ENCODE assay signal across 17 cellular contexts in genomic region chr16:11986521-11987057, GRCh38. TPM values are rescaled to one million over a fixed set of nuclear protein-coding genes. Genes with fewer than 3 reads are reported as not detected.
"Had no signal": no experiment of that assay in that cellular context is flagged by ENCODE, and none has a peak within 500 bp of the region (broad histone marks: within the 10 kb centered on the region; RNA-seq: fewer than 3 reads in every experiment).

No MANE protein-coding gene starts in this region.

- H3K27ac ChIP-seq: epithelial cell of prostate, left lung, suprapubic skin had no signal

- H3K27ac Mint-ChIP-seq: activated naive CD8-positive, alpha-beta T cell; T-helper 2 cell treated with Interferon-gamma antibody and Interleukin-4, amounts not matched to agents 5 μg/mL and 100 μg/mL, for 36 hours had no signal

- DNase-seq: activated CD4-positive, alpha-beta T cell treated with anti-CD3 and anti-CD28 coated beads, Interleukin-2, amount 50 U/mL, for 1 hour; activated CD8-positive, alpha-beta memory T cell treated with anti-CD3 and anti-CD28 coated beads for 24 hours; activated gamma-delta T cell treated with Interleukin-2 at 50 U/mL for 16 hours; amygdala; cerebellar nuclear complex; left lung; mammary epithelial cell; naive thymus-derived CD4-positive, alpha-beta T cell; posterior cingulate gyrus; small intestine; stimulated activated naive CD8-positive, alpha-beta T cell treated with anti-CD3 and anti-CD28 coated beads, Interleukin-15, Interleukin-2, amounts not matched to agents 100 U/mL and 50 U/mL, for 24 hours had no signal

- ATAC-seq: activated CD4-positive, CD25-positive, alpha-beta regulatory T cell treated with anti-CD3 and anti-CD28 coated beads, Interleukin-2, amount 50 U/mL, for 24 hours; left lung; naive thymus-derived CD4-positive, alpha-beta T cell; stimulated activated naive CD8-positive, alpha-beta T cell treated with anti-CD3 and anti-CD28 coated beads, Interleukin-15, Interleukin-2, amounts not matched to agents 100 U/mL and 50 U/mL, for 24 hours had no signal

- H3K27me3 Mint-ChIP-seq: activated naive CD8-positive, alpha-beta T cell; naive thymus-derived CD4-positive, alpha-beta T cell had no signal

- H3K9me3 Mint-ChIP-seq: naive thymus-derived CD4-positive, alpha-beta T cell; T-helper 2 cell treated with Interferon-gamma antibody and Interleukin-4, amounts not matched to agents 5 μg/mL and 100 μg/mL, for 36 hours had no signal

- H3K36me3 ChIP-seq: left lung, suprapubic skin had no signal

- H3K4me3 ChIP-seq: left lung, suprapubic skin had no signal

- H3K9me3 ChIP-seq: left lung, suprapubic skin had no signal

- H3K27me3 ChIP-seq: left lung, suprapubic skin had no signal

- H3K4me3 Mint-ChIP-seq: activated naive CD8-positive, alpha-beta T cell; naive thymus-derived CD4-positive, alpha-beta T cell; T-helper 2 cell treated with Interferon-gamma antibody and Interleukin-4, amounts not matched to agents 5 μg/mL and 100 μg/mL, for 36 hours had no signal

RNA-seq across cellular contexts. Expression of gene TNFRSF17, which starts 21.6 kb away (rescaled TPM):
- total RNA-seq: dermis microvascular lymphatic vessel endothelial cell, mammary epithelial cell, suprapubic skin had no signal
